In genomic region chr7:80453699-80454340, GRCh38 we compare ENCODE assay signal across 8 cellular contexts. TPM values are rescaled to one million over a fixed set of nuclear protein-coding genes. Genes with fewer than 3 reads are reported as not detected.
DNase-seq lines count a peak whose midpoint lies in the region; ATAC-seq and TF ChIP-seq lines count a peak whose summit lies in the region.

No MANE protein-coding gene starts in this region.

- TF ChIP-seq EP300 in upper lobe of left lung (IDR thresholded peaks at IDR 0.05): no peak

- POLR2A ChIA-PET in PC-3 (lab: Charles Lee; ENCODE audit: unreplicated experiment): no interaction called here

- no peaks in the 10 kb centered on the region for H3K9me3 Mint-ChIP-seq in stimulated activated naive CD8-positive, alpha-beta T cell treated with anti-CD3 and anti-CD28 coated beads, Interleukin-15, amount 100 ng/mL, for 72 hours

- H2AFZ ChIP-seq in PC-3 (ENCODE audit: low read length): no peak overlapping the region

- no peaks in the 10 kb centered on the region for H3K9me2 ChIP-seq in PC-3 (replicated peaks; ENCODE audit: low read length)

- BruUV-seq in PC-3 (replicated peaks; lab: Mats Ljungman, UMichigan): no TSS peak

- peak overlapping the region; percentile 11 for H3K27ac ChIP-seq in left ventricle myocardium inferior (replicated peaks)
- H3K27ac ChIP-seq in PC-3 (ENCODE audit: low read length): no peak overlapping the region
- no peak overlapping the region for H3K27ac ChIP-seq in upper lobe of left lung

- H3F3A ChIP-seq in PC-3 (ENCODE audit: low read length, unreplicated experiment): no peaks in the 10 kb centered on the region

- H3K4me3 ChIP-seq in left ventricle myocardium inferior: no peak overlapping the region
- H3K4me3 ChIP-seq in PC-3 (ENCODE audit: low read length): no peak overlapping the region
- H3K4me3 ChIP-seq in fibroblast of villous mesenchyme (ENCODE audit: low read depth, low read length): no peak overlapping the region
- H3K4me3 ChIP-seq in upper lobe of left lung: no peak overlapping the region

- H3K9ac ChIP-seq in PC-3 (ENCODE audit: low read length): no peak overlapping the region

- H3K9me3 ChIP-seq in left ventricle myocardium inferior (replicated peaks) (no peaks in the 10 kb centered on the region), PC-3 (ENCODE audit: low read length) (no peaks in the 10 kb centered on the region), upper lobe of left lung (no peaks in the 10 kb centered on the region)

- no peaks in the 10 kb centered on the region for H3K36me3 ChIP-seq in left ventricle myocardium inferior
- no peaks in the 10 kb centered on the region for H3K36me3 ChIP-seq in PC-3 (ENCODE audit: low read depth, low read length)
- H3K36me3 ChIP-seq in upper lobe of left lung: no peaks in the 10 kb centered on the region

- intact Hi-C loops in left ventricle myocardium inferior (cut with micrococcal nuclease) (no loop called here), cardiac septum (cut with DNase I) (no loop called here), PC-3 (cut with micrococcal nuclease) (loop anchor here (1.0 kb wide), 5 partner anchors 22 to 394 kb away; no protein-coding TSS in a partner anchor)

- DNase-seq in left ventricle myocardium inferior (no peak), cardiac septum (ENCODE audit: low spot score) (no peak), PC-3 (peak; percentile 57), fibroblast of villous mesenchyme (ENCODE audit: low read depth) (peak; percentile 46), upper lobe of left lung (no peak)
- no peak for DNase-seq in activated CD4-positive, alpha-beta T cell treated with anti-CD3 and anti-CD28 coated beads, Interleukin-2, amount 50 U/mL, for 1 hour
- DNase-seq in stimulated activated naive CD8-positive, alpha-beta T cell treated with anti-CD3 and anti-CD28 coated beads, Interleukin-15, amount 100 ng/mL, for 72 hours: no peak

- 36 to 46% methylated on average over 2 of the region's 2 CpGs for WGBS in upper lobe of left lung, 2 donors

- H3K27me3 ChIP-seq in left ventricle myocardium inferior (ENCODE audit: low read depth) (no peaks in the 10 kb centered on the region), PC-3 (ENCODE audit: low read length) (no peaks in the 10 kb centered on the region), upper lobe of left lung (no peaks in the 10 kb centered on the region)

- no peak overlapping the region for H3K27ac Mint-ChIP-seq in stimulated activated naive CD8-positive, alpha-beta T cell treated with anti-CD3 and anti-CD28 coated beads, Interleukin-15, amount 100 ng/mL, for 72 hours

- TF ChIP-seq CTCF in left ventricle myocardium inferior (IDR thresholded peaks at IDR 0.05; ENCODE audit: borderline replicate concordance) (peak; percentile 66), PC-3 (conservative IDR thresholded peaks at IDR 0.05; ENCODE audit: low read depth, low read length) (peak; percentile 76), fibroblast of villous mesenchyme (IDR thresholded peaks at IDR 0.05; ENCODE audit: insufficient read depth, low read depth, low read length) (peak; percentile 60), upper lobe of left lung (IDR thresholded peaks at IDR 0.05) (peak in 4 of 6 experiments; percentile 16 to 26 (median 22))

- CTCF ChIA-PET in PC-3 (lab: Charles Lee): interaction anchor here (0.6 to 0.7 kb wide), 2 partner anchors 26 to 320 kb away, joined by 3 read pairs; no protein-coding TSS in a partner anchor

- no peaks in the 10 kb centered on the region for H3K27me3 Mint-ChIP-seq in stimulated activated naive CD8-positive, alpha-beta T cell treated with anti-CD3 and anti-CD28 coated beads, Interleukin-15, amount 100 ng/mL, for 72 hours

- H4K20me1 ChIP-seq in PC-3 (ENCODE audit: low read length): no peaks in the 10 kb centered on the region

- no peak for TF ChIP-seq POLR2A in upper lobe of left lung (IDR thresholded peaks at IDR 0.05)

- H3K4me2 ChIP-seq in PC-3 (ENCODE audit: low read length): no peak overlapping the region

- ATAC-seq in PC-3 (0 out of 2 replicates have a peak, but pooled peaks have one; percentile 29), upper lobe of left lung (ENCODE audit: low FRiP score in 2 of 2) (no peak), GM18870 (IDR thresholded peaks at IDR 0.05; ENCODE audit: unreplicated experiment) (no peak)
- no peak for ATAC-seq in stimulated activated naive CD8-positive, alpha-beta T cell treated with anti-CD3 and anti-CD28 coated beads, Interleukin-15, amount 100 ng/mL, for 72 hours

- H3K4me1 ChIP-seq in left ventricle myocardium inferior (no peaks in the 10 kb centered on the region), PC-3 (ENCODE audit: insufficient read depth, low read length) (peaks cover 10% of the 10 kb centered on the region), upper lobe of left lung (no peaks in the 10 kb centered on the region)

- H3K79me2 ChIP-seq in PC-3 (ENCODE audit: low read length): no peaks in the 10 kb centered on the region

- H3K4me1 Mint-ChIP-seq in stimulated activated naive CD8-positive, alpha-beta T cell treated with anti-CD3 and anti-CD28 coated beads, Interleukin-15, amount 100 ng/mL, for 72 hours: no peaks in the 10 kb centered on the region

- H3K4me3 Mint-ChIP-seq in stimulated activated naive CD8-positive, alpha-beta T cell treated with anti-CD3 and anti-CD28 coated beads, Interleukin-15, amount 100 ng/mL, for 72 hours: no peak overlapping the region

RNA-seq across cellular contexts. Expression of gene GNAT3, which starts 58.0 kb away (rescaled TPM):
- not detected for total RNA-seq in left ventricle myocardium inferior
- total RNA-seq in cardiac septum: not detected
- not detected in 2 replicates for total RNA-seq in PC-3 (2014; rRNA removed)
- not detected in 2 replicates for total RNA-seq in fibroblast of villous mesenchyme
- total RNA-seq in upper lobe of left lung: not detected

Comparison
In these comparisons a context has a peak if more than half of its experiments do, and no peak if none do; other contexts are left out.
1. DNase-seq: peak in PC-3 (single experiment) and fibroblast of villous mesenchyme (single experiment); none in left ventricle myocardium inferior (single experiment), cardiac septum (single experiment), upper lobe of left lung (0 of 2), activated CD4-positive, alpha-beta T cell treated with anti-CD3 and anti-CD28 coated beads, Interleukin-2, amount 50 U/mL, for 1 hour (single experiment) and stimulated activated naive CD8-positive, alpha-beta T cell treated with anti-CD3 and anti-CD28 coated beads, Interleukin-15, amount 100 ng/mL, for 72 hours (0 of 2).
2. CTCF ChIP-seq: peak in every context shown above with its lines; median percentile 76 in PC-3; 66 in left ventricle myocardium inferior; 60 in fibroblast of villous mesenchyme; 22 in upper lobe of left lung.